9 cellular contexts compared by ENCODE assay signal in the genomic region with DNA sequence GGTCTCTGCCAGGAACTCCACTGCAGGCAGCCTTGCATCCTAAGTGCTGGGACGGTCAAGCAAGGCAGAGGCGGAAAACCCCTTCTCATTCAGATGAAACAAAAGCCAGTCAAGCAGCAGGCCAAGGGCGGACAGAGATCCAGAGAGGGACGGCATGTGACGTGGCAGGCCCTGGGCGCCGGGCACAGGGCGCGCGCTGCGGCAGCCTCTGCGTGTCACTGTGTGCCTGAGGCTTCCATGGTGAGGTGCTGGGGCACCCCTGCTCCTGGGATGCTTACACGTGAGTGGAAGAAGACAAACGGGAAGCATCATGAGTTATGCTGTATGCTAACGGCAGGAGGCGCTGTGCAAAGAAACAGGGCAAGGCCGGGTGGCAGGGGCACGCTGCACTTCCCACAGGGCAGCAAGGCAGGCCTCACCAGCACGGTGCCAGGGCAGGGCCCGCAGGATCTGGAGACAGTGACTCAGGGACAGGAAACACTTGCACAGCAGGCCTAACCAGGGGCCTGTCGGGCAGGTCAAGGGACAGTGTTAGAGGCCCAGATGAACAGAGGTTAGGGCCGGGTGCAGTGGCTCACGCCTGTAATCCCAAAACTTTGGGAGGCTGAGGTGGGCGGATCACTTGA. TPM values are rescaled to one million over a fixed set of nuclear protein-coding genes. Genes with fewer than 3 reads are reported as not detected.
DNase-seq lines count a peak whose midpoint lies in the region; ATAC-seq, FAIRE-seq and TF ChIP-seq lines count a peak whose summit lies in the region.
"Had no signal": no experiment of that assay in that cellular context is flagged by ENCODE, and none has a peak within 500 bp of the region (broad histone marks: within the 10 kb centered on the region; RNA-seq: fewer than 3 reads in every experiment).

No MANE protein-coding gene starts in this region.

- H3K27me3 Mint-ChIP-seq in activated CD4-positive, alpha-beta memory T cell treated with anti-CD3 and anti-CD28 coated beads for 36 hours, result no peaks in the 10 kb centered on the region
- H3K27me3 Mint-ChIP-seq in activated CD4-positive, alpha-beta memory T cell treated with anti-CD3 and anti-CD28 coated beads, Interleukin-2, amount 10 ng/mL, durations not matched to agents 7 days and 5 days, result no peaks in the 10 kb centered on the region
- H3K27me3 Mint-ChIP-seq in activated T-helper 17 cell treated with anti-CD3 and anti-CD28 coated beads, Interleukin-2, amount 50 U/mL, for 72 hours, result no peaks in the 10 kb centered on the region

- peaks cover 52% of the 10 kb centered on the region for H3K4me1 ChIP-seq in keratinocyte (ENCODE audit: control insufficient read depth, extremely low read depth, insufficient read depth, low read length)

- H3K36me3 ChIP-seq in keratinocyte (ENCODE audit: control insufficient read depth in 2 of 2, extremely low read depth in 1 of 2, insufficient read depth in 2 of 2, low read length in 2 of 2), result peaks cover 11 to 18% of the 10 kb centered on the region in 2 experiments

- TF ChIP-seq CTCF in keratinocyte (optimal IDR thresholded peaks at IDR 0.05 in 1 of 3, IDR thresholded peaks at IDR 0.05 in 1 of 3, conservative IDR thresholded peaks at IDR 0.05 in 1 of 3; ENCODE audit: extremely low read depth in 1 of 3, insufficient read depth in 2 of 3, low read length in 3 of 3), result peak; percentile 79 to 94 (median 81)

- POLR2A ChIA-PET in activated CD4-positive, alpha-beta memory T cell treated with anti-CD3 and anti-CD28 coated beads for 36 hours (lab: Charles Lee), result no interaction called here
- POLR2A ChIA-PET in activated CD4-positive, alpha-beta memory T cell treated with anti-CD3 and anti-CD28 coated beads, Interleukin-2, amount 10 ng/mL, durations not matched to agents 7 days and 5 days (lab: Charles Lee), result no interaction called here

- H4K20me1 ChIP-seq in keratinocyte (ENCODE audit: control insufficient read depth, extremely low read depth, insufficient read depth, low read length), result peaks cover 23% of the 10 kb centered on the region

- no peak overlapping the region for H3K27ac Mint-ChIP-seq in activated CD4-positive, alpha-beta memory T cell treated with anti-CD3 and anti-CD28 coated beads for 36 hours
- no peak overlapping the region for H3K27ac Mint-ChIP-seq in activated CD4-positive, alpha-beta memory T cell treated with anti-CD3 and anti-CD28 coated beads, Interleukin-2, amount 10 ng/mL, durations not matched to agents 7 days and 5 days
- H3K27ac Mint-ChIP-seq in activated T-helper 17 cell treated with anti-CD3 and anti-CD28 coated beads, Interleukin-2, amount 50 U/mL, for 72 hours, result peak overlapping the region; percentile 21

- peaks cover 91% of the 10 kb centered on the region for H3K79me2 ChIP-seq in keratinocyte (ENCODE audit: control insufficient read depth, insufficient read depth, low read length)

- H3K9me1 ChIP-seq in keratinocyte (ENCODE audit: control insufficient read depth, extremely low read depth, insufficient read depth, low read length), result peaks cover 4% of the 10 kb centered on the region

- dilution Hi-C loops in keratinocyte (cut with MboI; ENCODE audit: extremely low pct_ligation_motif_present, low sequenced_read_pairs), result no loop called here

- H3K36me3 Mint-ChIP-seq in activated CD4-positive, alpha-beta memory T cell treated with anti-CD3 and anti-CD28 coated beads for 36 hours, result no peaks in the 10 kb centered on the region
- peaks cover 3% of the 10 kb centered on the region for H3K36me3 Mint-ChIP-seq in activated CD4-positive, alpha-beta memory T cell treated with anti-CD3 and anti-CD28 coated beads, Interleukin-2, amount 10 ng/mL, durations not matched to agents 7 days and 5 days (ENCODE audit: low read depth)
- H3K36me3 Mint-ChIP-seq in activated T-helper 17 cell treated with anti-CD3 and anti-CD28 coated beads, Interleukin-2, amount 50 U/mL, for 72 hours (ENCODE audit: low read depth), result peaks cover 23% of the 10 kb centered on the region

- intact Hi-C loops in activated CD4-positive, alpha-beta memory T cell treated with anti-CD3 and anti-CD28 coated beads for 36 hours (cut with micrococcal nuclease), result no loop called here

- no peaks in the 10 kb centered on the region for H3K9me3 ChIP-seq in keratinocyte (ENCODE audit: control insufficient read depth, low read depth, low read length)

- H3K4me2 ChIP-seq in keratinocyte (ENCODE audit: control insufficient read depth, extremely low read depth, insufficient read depth, low read depth, low read length), result no peak overlapping the region

- no peak overlapping the region for H3K27ac ChIP-seq in keratinocyte (ENCODE audit: control insufficient read depth, insufficient read depth, low read length)
- peak overlapping the region; percentile 64 for H3K27ac ChIP-seq in temporal lobe (ENCODE audit: low read depth, low read length)

- no peaks in the 10 kb centered on the region for H3K9me3 Mint-ChIP-seq in activated CD4-positive, alpha-beta memory T cell treated with anti-CD3 and anti-CD28 coated beads for 36 hours
- no peaks in the 10 kb centered on the region for H3K9me3 Mint-ChIP-seq in activated CD4-positive, alpha-beta memory T cell treated with anti-CD3 and anti-CD28 coated beads, Interleukin-2, amount 10 ng/mL, durations not matched to agents 7 days and 5 days
- H3K9me3 Mint-ChIP-seq in activated T-helper 17 cell treated with anti-CD3 and anti-CD28 coated beads, Interleukin-2, amount 50 U/mL, for 72 hours, result no peaks in the 10 kb centered on the region

- CTCF ChIA-PET in activated CD4-positive, alpha-beta memory T cell treated with anti-CD3 and anti-CD28 coated beads for 36 hours (lab: Charles Lee), result interaction anchor here (0.6 kb wide), 1 partner anchor 80 kb away, joined by 5 read pairs; no protein-coding TSS in a partner anchor
- CTCF ChIA-PET in activated CD4-positive, alpha-beta memory T cell treated with anti-CD3 and anti-CD28 coated beads, Interleukin-2, amount 10 ng/mL, durations not matched to agents 7 days and 5 days (lab: Charles Lee), result no interaction called here

- H3K4me3 Mint-ChIP-seq in activated CD4-positive, alpha-beta memory T cell treated with anti-CD3 and anti-CD28 coated beads for 36 hours, result no peak overlapping the region
- no peak overlapping the region for H3K4me3 Mint-ChIP-seq in activated CD4-positive, alpha-beta memory T cell treated with anti-CD3 and anti-CD28 coated beads, Interleukin-2, amount 10 ng/mL, durations not matched to agents 7 days and 5 days
- no peak overlapping the region for H3K4me3 Mint-ChIP-seq in activated T-helper 17 cell treated with anti-CD3 and anti-CD28 coated beads, Interleukin-2, amount 50 U/mL, for 72 hours

- DNase-seq in activated CD4-positive, alpha-beta memory T cell treated with anti-CD3 and anti-CD28 coated beads for 36 hours, result peak; percentile 19
- DNase-seq in activated CD4-positive, alpha-beta memory T cell treated with anti-CD3 and anti-CD28 coated beads, Interleukin-2, amount 10 ng/mL, durations not matched to agents 7 days and 5 days, result no peak
- DNase-seq in keratinocyte (ENCODE audit: low read depth, low spot score) (peak; percentile 35), NCI-H146 (lab: John Stamatoyannopoulos, UW) (no peak)
- DNase-seq: AML-193 had no signal

- ATAC-seq in activated T-helper 17 cell treated with anti-CD3 and anti-CD28 coated beads, Interleukin-2, amount 50 U/mL, for 72 hours (replicated peaks), result peak; percentile 31
- ATAC-seq in HG03469 (IDR thresholded peaks at IDR 0.05; ENCODE audit: unreplicated experiment) (no peak), GM21825 (IDR thresholded peaks at IDR 0.05; ENCODE audit: unreplicated experiment) (no peak)

- no peaks in the 10 kb centered on the region for H3K27me3 ChIP-seq in keratinocyte (ENCODE audit: control insufficient read depth, extremely low read depth, insufficient read depth, low read length)

- H3K9ac ChIP-seq in keratinocyte (ENCODE audit: control insufficient read depth, extremely low read depth, insufficient read depth, low read length), result peak overlapping the region; percentile 6

- peak; percentile 23 for FAIRE-seq in keratinocyte (lab: Jason Lieb, UNC)

- H2AFZ ChIP-seq in keratinocyte (ENCODE audit: control insufficient read depth, low read length), result no peak overlapping the region

- peaks cover 37% of the 10 kb centered on the region for H3K4me1 Mint-ChIP-seq in activated CD4-positive, alpha-beta memory T cell treated with anti-CD3 and anti-CD28 coated beads for 36 hours (ENCODE audit: low read depth)
- H3K4me1 Mint-ChIP-seq in activated CD4-positive, alpha-beta memory T cell treated with anti-CD3 and anti-CD28 coated beads, Interleukin-2, amount 10 ng/mL, durations not matched to agents 7 days and 5 days, result peaks cover 14% of the 10 kb centered on the region
- H3K4me1 Mint-ChIP-seq in activated T-helper 17 cell treated with anti-CD3 and anti-CD28 coated beads, Interleukin-2, amount 50 U/mL, for 72 hours, result peaks cover 13% of the 10 kb centered on the region

- no peak overlapping the region for H3K4me3 ChIP-seq in keratinocyte (ENCODE audit: control insufficient read depth in 2 of 3, extremely low read depth in 1 of 3, insufficient read depth in 2 of 3, low read depth in 1 of 3, low read length in 3 of 3)

RNA-seq across cellular contexts. Expression of gene TOLLIP, which starts 6.1 kb away (rescaled TPM):
- total RNA-seq in activated CD4-positive, alpha-beta memory T cell treated with anti-CD3 and anti-CD28 coated beads for 36 hours, result 10 to 100 TPM; 30.0 to 32.1 TPM
- total RNA-seq in activated CD4-positive, alpha-beta memory T cell treated with anti-CD3 and anti-CD28 coated beads, Interleukin-2, amount 10 ng/mL, durations not matched to agents 7 days and 5 days, result 10 to 100 TPM; 33.9 to 36.8 TPM
- 10 to 100 TPM; 27.6 to 30.8 TPM for total RNA-seq in activated T-helper 17 cell treated with anti-CD3 and anti-CD28 coated beads, Interleukin-2, amount 50 U/mL, for 72 hours
- polyA plus RNA-seq in keratinocyte, result 40.2 to 89.3 TPM (median 73.8 TPM) in 3 replicates
- 42.4 TPM for polyA plus RNA-seq in keratinocyte (2011; ENCODE audit: low read depth)
- polyA plus RNA-seq in keratinocyte (2011; cell fraction: cytosol; rRNA removed), result 59.4 and 104 TPM in 2 replicates
- polyA plus RNA-seq in keratinocyte (2011; cell fraction: nucleus; rRNA removed), result 61.6 and 80.3 TPM in 2 replicates
- 67.5 and 77.7 TPM in 2 replicates for polyA plus RNA-seq in keratinocyte (2012; ENCODE audit: low replicate concordance)
- 69.0 to 167 TPM (median 81.6 TPM) in 3 replicates for polyA minus RNA-seq in keratinocyte
- 104 TPM for polyA minus RNA-seq in keratinocyte (2011; cell fraction: cytosol; rRNA and poly(A)+ RNA removed)
- polyA minus RNA-seq in keratinocyte (2011; cell fraction: nucleus; rRNA and poly(A)+ RNA removed), result 34.6 and 41.6 TPM in 2 replicates
- 21.4 TPM for total RNA-seq in temporal lobe

Comparison
In these comparisons a context has a peak if more than half of its experiments do, and no peak if none do; other contexts are left out.
1. DNase-seq: peak in activated CD4-positive, alpha-beta memory T cell treated with anti-CD3 and anti-CD28 coated beads for 36 hours (single experiment) and keratinocyte (single experiment); none in activated CD4-positive, alpha-beta memory T cell treated with anti-CD3 and anti-CD28 coated beads, Interleukin-2, amount 10 ng/mL, durations not matched to agents 7 days and 5 days (single experiment) and NCI-H146 (single experiment).